In genomic region chr1:31984419-31985347, GRCh38 we compare ENCODE assay signal across 1 cellular context.
TF ChIP-seq lines count a peak whose summit lies in the region.

No MANE protein-coding gene starts in this region.

TF ChIP-seq in GM12878, 131 proteins besides CTCF, POLR2A, EP300 and RAD21 (continued from another document):
- 0 out of 2 replicates have a peak, but pooled peaks have one; percentile 4 for TF ChIP-seq POLR2AphosphoS5 (IDR thresholded peaks at IDR 0.05; ENCODE audit: low read length)
- peak; percentile 39 for TF ChIP-seq RUNX3 (IDR thresholded peaks at IDR 0.05; ENCODE audit: low read length)
- TF ChIP-seq MLLT1 (IDR thresholded peaks at IDR 0.05): peak; percentile 20; the same call in 1 of the 2 replicates
- TF ChIP-seq TAF1 (IDR thresholded peaks at IDR 0.05; ENCODE audit: borderline replicate concordance, low read depth, low read length): 0 out of 2 replicates have a peak, but pooled peaks have one; percentile 19
- 0 out of 2 replicates have a peak, but pooled peaks have one; percentile 8 for TF ChIP-seq ZNF687 (IDR thresholded peaks at IDR 0.05)
- TF ChIP-seq CREB1 (IDR thresholded peaks at IDR 0.05; ENCODE audit: low read depth): no peak
TF ChIP-seq in GM12878: peak in this region for 6.
